Comparison of ENCODE assay signal across 8 cellular contexts in the genomic region with DNA sequence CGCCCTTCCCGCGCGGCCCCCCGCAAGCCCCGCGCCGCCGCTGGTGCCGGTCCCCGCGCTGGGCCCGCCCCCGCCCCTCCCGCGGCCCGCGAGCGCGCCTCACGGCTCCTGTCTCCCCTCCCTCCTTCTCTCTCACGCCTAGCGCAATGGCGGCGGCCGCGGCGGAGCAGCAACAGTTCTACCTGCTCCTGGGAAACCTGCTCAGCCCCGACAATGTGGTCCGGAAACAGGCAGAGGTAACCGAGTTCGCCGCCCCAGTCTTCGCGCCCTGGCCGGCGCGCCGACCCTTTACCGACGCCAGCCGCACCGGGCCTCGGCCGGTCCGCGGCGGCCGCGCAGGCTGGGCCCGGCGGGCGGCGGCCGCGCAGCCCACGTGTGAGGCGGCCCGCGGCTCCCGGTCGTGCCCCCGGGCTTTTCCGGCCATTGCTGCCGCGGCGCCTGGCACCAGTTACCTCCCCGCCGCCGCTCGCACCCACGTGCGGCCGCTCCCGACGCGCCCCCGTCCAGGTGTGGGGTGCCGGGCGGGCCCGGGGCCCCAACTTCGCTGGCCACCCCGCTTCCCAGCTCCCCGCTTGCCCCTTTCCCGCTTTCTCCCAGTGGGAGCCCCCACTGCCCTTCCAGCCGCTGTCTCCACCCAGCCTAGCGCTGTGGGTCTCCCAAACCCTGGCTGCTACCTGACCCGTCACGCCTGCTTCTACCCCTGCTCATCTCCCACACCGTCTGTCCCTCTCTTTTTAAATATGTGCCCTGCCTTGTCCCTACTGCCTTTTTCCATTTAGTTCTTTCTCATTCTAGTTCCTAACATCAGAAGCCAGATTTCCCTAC. TPM values are rescaled to one million over a fixed set of nuclear protein-coding genes. Genes with fewer than 3 reads are reported as not detected.
DNase-seq lines count a peak whose midpoint lies in the region; ATAC-seq and TF ChIP-seq lines count a peak whose summit lies in the region.

No MANE protein-coding gene starts in this region.

- peaks cover 33% of the 10 kb centered on the region for H3F3A ChIP-seq in GM23248 (ENCODE audit: insufficient read depth)

- H3K27me3 ChIP-seq in GM23248 (replicated peaks; ENCODE audit: insufficient read depth) (no peaks in the 10 kb centered on the region), foreskin keratinocyte (no peaks in the 10 kb centered on the region), neuron (ENCODE audit: insufficient read depth, low read length) (no peaks in the 10 kb centered on the region)

- H3K9me3 ChIP-seq in GM23248 (ENCODE audit: low read depth) (no peaks in the 10 kb centered on the region), KOPT-K1 (ENCODE audit: insufficient read depth, low read length, poor library complexity, severe bottlenecking) (no peaks in the 10 kb centered on the region), neuron (ENCODE audit: low read length) (no peaks in the 10 kb centered on the region)

- H3K27ac ChIP-seq in GM23248 (peak overlapping the region; percentile 81), KOPT-K1 (ENCODE audit: low read depth, low read length, poor library complexity, severe bottlenecking) (peak overlapping the region; percentile 78), foreskin keratinocyte (peak overlapping the region; percentile 28)

- in situ Hi-C loops in GM23248 (cut with MboI) = no loop called here

- no peak for TF ChIP-seq CTCF in foreskin keratinocyte (conservative IDR thresholded peaks at IDR 0.05)

- peaks cover 39% of the 10 kb centered on the region for H3K4me1 ChIP-seq in GM23248 (ENCODE audit: insufficient read depth)
- peaks cover 21% of the 10 kb centered on the region for H3K4me1 ChIP-seq in foreskin keratinocyte
- H3K4me1 ChIP-seq in neuron (ENCODE audit: insufficient read depth, low read length) = peaks cover 30% of the 10 kb centered on the region

- H3K9me2 ChIP-seq in GM23248 (ENCODE audit: insufficient read depth) = no peaks in the 10 kb centered on the region

- peak; percentile 68 for ATAC-seq in foreskin keratinocyte

- H3K4me3 ChIP-seq in GM23248 = peak overlapping the region; percentile 93
- peak overlapping the region; percentile 69 for H3K4me3 ChIP-seq in neuron (ENCODE audit: low read length)

- 0 to 1% methylated on average over 41 to 74 of the region's 90 CpGs for WGBS in GM23248 (ENCODE audit: low coverage in 1 of 2, low lambda C conversion rate in 2 of 2, missing lambda C conversion rate in 2 of 2), 2 experiments

- peak; percentile 29 for DNase-seq in SIG-M5 treated with dmso at 0.1 percent for 504 hours (lab: John Stamatoyannopoulos, UW; ENCODE audit: unreplicated experiment)
- DNase-seq in SIG-M5 (lab: John Stamatoyannopoulos, UW) = no peak
- peak; percentile 76 for DNase-seq in GM23248
- peak; percentile 8 for DNase-seq in activated T-cell treated with anti-CD3 and anti-CD28 coated beads for 4 hours
- DNase-seq in foreskin keratinocyte = peak in 1 of 2 donors; percentile 25
- no peak for DNase-seq in COLO829 (ENCODE audit: low spot score)

- H3K36me3 ChIP-seq in GM23248 (ENCODE audit: low read depth) (no peaks in the 10 kb centered on the region), KOPT-K1 (ENCODE audit: insufficient read depth, low read length) (peaks cover 13% of the 10 kb centered on the region), neuron (ENCODE audit: insufficient read depth, low read length) (peaks cover 2% of the 10 kb centered on the region)

- peak overlapping the region; percentile 90 for H3K9ac ChIP-seq in GM23248

- peaks cover 50% of the 10 kb centered on the region for H3K79me2 ChIP-seq in GM23248 (ENCODE audit: insufficient read depth)

- H4K20me1 ChIP-seq in GM23248 (ENCODE audit: insufficient read depth) = no peaks in the 10 kb centered on the region

- peak overlapping the region; percentile 93 for H3K4me2 ChIP-seq in GM23248 (ENCODE audit: unreplicated experiment)

- H2AFZ ChIP-seq in GM23248 = peak overlapping the region; percentile 62
- no peak overlapping the region for H2AFZ ChIP-seq in neuron (ENCODE audit: low read depth, low read length)

RNA-seq across cellular contexts. Expression of gene IPO5, which starts 23.3 kb away (rescaled TPM):
- 225 and 229 TPM in 2 replicates for total RNA-seq in GM23248 (2014; rRNA removed; shearing (Covaris generic))
- polyA plus RNA-seq in GM23248 (2016; fragmentation: Nextera tagmentation; extraction: Ambion mirVana) (97.1 and 97.4 TPM in 2 replicates), foreskin keratinocyte (38.8 and 47.8 TPM in 2 replicates)
- total RNA-seq in foreskin keratinocyte = 143 and 152 TPM in 2 replicates

Comparison
In these comparisons a context has a peak if more than half of its experiments do, and no peak if none do; other contexts are left out.
1. DNase-seq: peak in SIG-M5 treated with dmso at 0.1 percent for 504 hours (single experiment), GM23248 (single experiment) and activated T-cell treated with anti-CD3 and anti-CD28 coated beads for 4 hours (single experiment); none in SIG-M5 (single experiment) and COLO829 (single experiment).
2. H3K27ac ChIP-seq: peak in every context shown above with its lines; median percentile 81 in GM23248; 78 in KOPT-K1; 28 in foreskin keratinocyte.